10 cellular contexts compared by ENCODE assay signal in genomic region chr10:80529604-80530003, GRCh38. TPM values are rescaled to one million over a fixed set of nuclear protein-coding genes. Genes with fewer than 3 reads are reported as not detected.
DNase-seq lines count a peak whose midpoint lies in the region; ATAC-seq lines count a peak whose summit lies in the region.
"Had no signal": no experiment of that assay in that cellular context is flagged by ENCODE, and none has a peak within 500 bp of the region (broad histone marks: within the 10 kb centered on the region; RNA-seq: fewer than 3 reads in every experiment).

No MANE protein-coding gene starts in this region.

- H3K4me1 Mint-ChIP-seq in activated CD8-positive, alpha-beta memory T cell treated with anti-CD3 and anti-CD28 coated beads, Interleukin-2, amount 10 ng/mL, durations not matched to agents 7 days and 5 days: peaks cover 75% of the 10 kb centered on the region

- no peak for DNase-seq in activated CD4-positive, CD25-positive, alpha-beta regulatory T cell treated with anti-CD3 and anti-CD28 coated beads, Interleukin-2, amount 50 U/mL, for 72 hours
- DNase-seq in activated CD8-positive, alpha-beta memory T cell treated with anti-CD3 and anti-CD28 coated beads, Interleukin-2, amount 10 ng/mL, durations not matched to agents 7 days and 5 days: peak; percentile 86
- DNase-seq in left cardiac atrium (no peak), DMS153 (lab: John Stamatoyannopoulos, UW) (no peak), AG08395 (ENCODE audit: low spot score) (no peak)
- peak; percentile 32 for DNase-seq in stimulated activated naive CD8-positive, alpha-beta T cell treated with anti-CD3 and anti-CD28 coated beads, Interleukin-15, Interleukin-2, amounts not matched to agents 100 U/mL and 50 U/mL, for 24 hours
- DNase-seq: NCI-H524 treated with DMSO at 0.1 percent for 48 hours had no signal

- H3K27ac Mint-ChIP-seq in activated CD8-positive, alpha-beta memory T cell treated with anti-CD3 and anti-CD28 coated beads, Interleukin-2, amount 10 ng/mL, durations not matched to agents 7 days and 5 days: peak overlapping the region; percentile 93

- peaks cover 15% of the 10 kb centered on the region for H3K36me3 Mint-ChIP-seq in activated CD8-positive, alpha-beta memory T cell treated with anti-CD3 and anti-CD28 coated beads, Interleukin-2, amount 10 ng/mL, durations not matched to agents 7 days and 5 days

- peak overlapping the region; percentile 44 for H3K4me3 Mint-ChIP-seq in activated CD8-positive, alpha-beta memory T cell treated with anti-CD3 and anti-CD28 coated beads, Interleukin-2, amount 10 ng/mL, durations not matched to agents 7 days and 5 days

- H3K9me3 Mint-ChIP-seq in activated CD8-positive, alpha-beta memory T cell treated with anti-CD3 and anti-CD28 coated beads, Interleukin-2, amount 10 ng/mL, durations not matched to agents 7 days and 5 days (ENCODE audit: low read depth): no peaks in the 10 kb centered on the region

- ATAC-seq in activated CD4-positive, CD25-positive, alpha-beta regulatory T cell treated with anti-CD3 and anti-CD28 coated beads, Interleukin-2, amount 50 U/mL, for 24 hours: peak; percentile 42 to 49
- ATAC-seq in activated CD8-positive, alpha-beta memory T cell treated with anti-CD3 and anti-CD28 coated beads, Interleukin-2, amount 10 ng/mL, durations not matched to agents 7 days and 5 days: peak; percentile 78
- peak; percentile 48 to 52 for ATAC-seq in left cardiac atrium
- ATAC-seq in stimulated activated naive CD8-positive, alpha-beta T cell treated with anti-CD3 and anti-CD28 coated beads, Interleukin-15, Interleukin-2, amounts not matched to agents 100 U/mL and 50 U/mL, for 24 hours: peak; percentile 31
- ATAC-seq in GM21390 (IDR thresholded peaks at IDR 0.05; ENCODE audit: unreplicated experiment): no peak

- H3K27me3 Mint-ChIP-seq in activated CD8-positive, alpha-beta memory T cell treated with anti-CD3 and anti-CD28 coated beads, Interleukin-2, amount 10 ng/mL, durations not matched to agents 7 days and 5 days: no peaks in the 10 kb centered on the region

- intact Hi-C loops in left cardiac atrium (cut with DNase I): no loop called here

- CTCF ChIA-PET in activated CD8-positive, alpha-beta memory T cell treated with anti-CD3 and anti-CD28 coated beads, Interleukin-2, amount 10 ng/mL, durations not matched to agents 7 days and 5 days (lab: Charles Lee): interaction anchor here (0.6 to 7.7 kb wide), 3 partner anchors 25 to 203 kb away, joined by 4 to 45 read pairs (median 28); no protein-coding TSS in a partner anchor

RNA-seq across cellular contexts. Expression of gene SH2D4B, which starts 8.1 kb away (rescaled TPM):
- total RNA-seq in activated CD8-positive, alpha-beta memory T cell treated with anti-CD3 and anti-CD28 coated beads, Interleukin-2, amount 10 ng/mL, durations not matched to agents 7 days and 5 days: under 1 TPM in 1 of 2 experiments, not detected in 1; 0.09 TPM
- total RNA-seq in left cardiac atrium: under 1 TPM in 1 of 2 donors, not detected in 1; 0.05 TPM
- total RNA-seq: fibroblast of lung had no signal

Comparison
In these comparisons a context has a peak if more than half of its experiments do, and no peak if none do; other contexts are left out.
1. DNase-seq: peak in activated CD8-positive, alpha-beta memory T cell treated with anti-CD3 and anti-CD28 coated beads, Interleukin-2, amount 10 ng/mL, durations not matched to agents 7 days and 5 days (single experiment) and stimulated activated naive CD8-positive, alpha-beta T cell treated with anti-CD3 and anti-CD28 coated beads, Interleukin-15, Interleukin-2, amounts not matched to agents 100 U/mL and 50 U/mL, for 24 hours (single experiment); none in activated CD4-positive, CD25-positive, alpha-beta regulatory T cell treated with anti-CD3 and anti-CD28 coated beads, Interleukin-2, amount 50 U/mL, for 72 hours (single experiment), left cardiac atrium (single experiment), DMS153 (single experiment) and AG08395 (single experiment).